ENCODE assay signal across 12 cellular contexts in the genomic region with DNA sequence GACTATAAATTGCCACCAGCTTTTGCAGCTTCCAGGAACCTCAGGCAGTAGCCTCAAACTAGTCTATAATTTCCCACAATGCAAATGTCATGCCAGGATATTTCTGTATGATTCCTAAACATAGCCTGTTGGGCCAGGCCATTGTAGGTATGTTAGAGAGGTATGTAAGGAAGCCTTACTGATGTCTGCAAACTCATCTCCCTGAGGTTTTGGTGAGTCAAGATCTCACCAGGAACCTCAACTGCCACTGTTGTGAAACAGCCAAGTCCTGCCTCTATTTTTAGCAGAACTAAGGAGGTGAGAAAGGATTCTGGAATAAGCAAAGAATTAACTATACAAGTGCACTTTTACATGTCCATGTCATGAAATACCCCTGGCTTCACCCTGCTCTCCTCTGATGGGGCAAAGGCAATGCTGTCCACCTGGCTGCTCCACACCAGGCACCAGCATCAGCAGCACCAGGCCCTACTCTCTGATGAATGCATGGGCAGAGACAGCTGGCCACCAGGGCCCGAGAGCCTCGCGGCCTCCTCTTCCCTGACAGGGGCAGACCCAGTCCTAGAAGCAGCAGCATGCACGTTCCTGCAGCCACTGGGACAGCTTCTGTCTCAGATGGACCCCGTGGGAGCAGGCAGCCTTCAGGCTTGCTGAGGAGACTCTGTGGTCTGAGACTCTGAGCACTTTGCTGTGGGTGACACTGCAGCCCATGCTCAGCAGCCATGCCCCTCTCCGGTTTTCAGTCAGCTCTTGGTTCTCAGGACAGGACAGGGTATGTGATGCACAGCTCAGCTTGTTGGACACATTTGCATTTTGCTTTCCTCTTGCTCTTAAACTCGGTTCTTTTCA.
DNase-seq lines count a peak whose midpoint lies in the region; ATAC-seq lines count a peak whose summit lies in the region.
"Had no signal": no experiment of that assay in that cellular context is flagged by ENCODE, and none has a peak within 500 bp of the region (broad histone marks: within the 10 kb centered on the region; RNA-seq: fewer than 3 reads in every experiment).

No MANE protein-coding gene starts in this region.

- DNase-seq in myocyte (ENCODE audit: low read depth) (peak; percentile 54), hippocampal formation (lab: John Stamatoyannopoulos, UW) (no peak), cerebellar nuclear complex (lab: John Stamatoyannopoulos, UW) (no peak)
- DNase-seq in activated naive CD8-positive, alpha-beta T cell treated with anti-CD3 and anti-CD28 coated beads for 36 hours: no peak
- DNase-seq: activated T-cell treated with anti-CD3 and anti-CD28 coated beads, Interleukin-2, amount 50 U/mL, for 1 hour; esophagus squamous epithelium; naive thymus-derived CD8-positive, alpha-beta T cell; stimulated activated CD8-positive, alpha-beta memory T cell treated with anti-CD3 and anti-CD28 coated beads, Interleukin-4, amount 100 ng/mL, for 48 hours had no signal

- ATAC-seq in GM18499 (IDR thresholded peaks at IDR 0.05; ENCODE audit: insufficient read depth, unreplicated experiment) (peak; percentile 50), HG03432 (IDR thresholded peaks at IDR 0.05; ENCODE audit: unreplicated experiment) (peak; percentile 34)
- peak; percentile 50 for ATAC-seq in activated T-helper 17 cell treated with anti-CD3 and anti-CD28 coated beads, Interleukin-2, amount 50 U/mL, for 72 hours (replicated peaks)
- ATAC-seq: naive thymus-derived CD8-positive, alpha-beta T cell; Panc1 had no signal

- peak overlapping the region; percentile 76 for H3K4me3 Mint-ChIP-seq in activated T-helper 17 cell treated with anti-CD3 and anti-CD28 coated beads, Interleukin-2, amount 50 U/mL, for 72 hours
- no peak overlapping the region for H3K4me3 Mint-ChIP-seq in activated naive CD8-positive, alpha-beta T cell treated with anti-CD3 and anti-CD28 coated beads for 36 hours
- H3K4me3 Mint-ChIP-seq: naive thymus-derived CD8-positive, alpha-beta T cell had no signal

- peaks cover 4% of the 10 kb centered on the region for H3K9me3 Mint-ChIP-seq in activated T-helper 17 cell treated with anti-CD3 and anti-CD28 coated beads, Interleukin-2, amount 50 U/mL, for 72 hours
- H3K9me3 Mint-ChIP-seq in activated naive CD8-positive, alpha-beta T cell treated with anti-CD3 and anti-CD28 coated beads for 36 hours: no peaks in the 10 kb centered on the region
- H3K9me3 Mint-ChIP-seq: naive thymus-derived CD8-positive, alpha-beta T cell had no signal

- no peaks in the 10 kb centered on the region for H3K27me3 Mint-ChIP-seq in activated T-helper 17 cell treated with anti-CD3 and anti-CD28 coated beads, Interleukin-2, amount 50 U/mL, for 72 hours
- H3K27me3 Mint-ChIP-seq in activated naive CD8-positive, alpha-beta T cell treated with anti-CD3 and anti-CD28 coated beads for 36 hours: no peaks in the 10 kb centered on the region

- no peak overlapping the region for H3K27ac Mint-ChIP-seq in activated T-helper 17 cell treated with anti-CD3 and anti-CD28 coated beads, Interleukin-2, amount 50 U/mL, for 72 hours
- H3K27ac Mint-ChIP-seq in activated naive CD8-positive, alpha-beta T cell treated with anti-CD3 and anti-CD28 coated beads for 36 hours: no peak overlapping the region

- H3K4me1 Mint-ChIP-seq in activated T-helper 17 cell treated with anti-CD3 and anti-CD28 coated beads, Interleukin-2, amount 50 U/mL, for 72 hours: peaks cover 6% of the 10 kb centered on the region
- peaks cover 4% of the 10 kb centered on the region for H3K4me1 Mint-ChIP-seq in activated naive CD8-positive, alpha-beta T cell treated with anti-CD3 and anti-CD28 coated beads for 36 hours

- H3K36me3 Mint-ChIP-seq in activated T-helper 17 cell treated with anti-CD3 and anti-CD28 coated beads, Interleukin-2, amount 50 U/mL, for 72 hours (ENCODE audit: low read depth): peaks cover 13% of the 10 kb centered on the region
- no peaks in the 10 kb centered on the region for H3K36me3 Mint-ChIP-seq in activated naive CD8-positive, alpha-beta T cell treated with anti-CD3 and anti-CD28 coated beads for 36 hours
